15 cellular contexts compared by ENCODE assay signal in genomic region chr5:170388818-170389217, GRCh38. TPM values are rescaled to one million over a fixed set of nuclear protein-coding genes. Genes with fewer than 3 reads are reported as not detected.
DNase-seq lines count a peak whose midpoint lies in the region; ATAC-seq and TF ChIP-seq lines count a peak whose summit lies in the region.
"Had no signal": no experiment of that assay in that cellular context is flagged by ENCODE, and none has a peak within 500 bp of the region (broad histone marks: within the 10 kb centered on the region; RNA-seq: fewer than 3 reads in every experiment).

No MANE protein-coding gene starts in this region.

- peak overlapping the region in 10 of 59 donors; percentile 6 to 67 (median 40) for H3K27ac ChIP-seq in dorsolateral prefrontal cortex
- H3K27ac ChIP-seq in stomach, result peak overlapping the region; percentile 17 to 84 (median 79)
- no peak overlapping the region for H3K27ac ChIP-seq in PC-3 (ENCODE audit: low read length)

- H3K36me3 ChIP-seq in stomach (peaks cover 0 to 10% (median 0%) of the 10 kb centered on the region in 4 donors), PC-3 (ENCODE audit: low read depth, low read length) (no peaks in the 10 kb centered on the region)
- H3K36me3 ChIP-seq: BE2C had no signal

- no peaks in the 10 kb centered on the region for H3K9me2 ChIP-seq in PC-3 (replicated peaks; ENCODE audit: low read length)
- H3K9me2 ChIP-seq: SK-N-SH had no signal

- CTCF ChIA-PET in PC-3 (lab: Charles Lee), result no interaction called here

- WGBS in stomach, 5 donors, result 31 to 62% (median 54%) methylated on average over 5 to 7 of the region's 7 CpGs

- POLR2A ChIA-PET in PC-3 (lab: Charles Lee; ENCODE audit: unreplicated experiment), result no interaction called here

- peaks cover 0 to 4% (median 0%) of the 10 kb centered on the region in 45 donors for H3K27me3 ChIP-seq in dorsolateral prefrontal cortex
- H3K27me3 ChIP-seq in stomach, result peaks cover 0 to 4% (median 0%) of the 10 kb centered on the region in 3 donors
- H3K27me3 ChIP-seq in PC-3 (ENCODE audit: low read length), result peaks cover 52% of the 10 kb centered on the region

- no peak for ATAC-seq in HG02885 (IDR thresholded peaks at IDR 0.05; ENCODE audit: poor library complexity, unreplicated experiment)
- ATAC-seq in left colon, result no peak
- ATAC-seq in PC-3, result no peak

- H2AFZ ChIP-seq in PC-3 (ENCODE audit: low read length), result no peak overlapping the region

- DNase-seq in dorsolateral prefrontal cortex (no peak), medulla oblongata (ENCODE audit: extremely low spot score) (peak; percentile 21), stomach (no peak), NCI-H446 treated with DMSO at 0.1 percent for 48 hours (lab: John Stamatoyannopoulos, UW) (no peak), left colon (no peak), PC-3 (no peak)
- DNase-seq: BE2C; DMS79 treated with DMSO at 0.1 percent for 48 hours; naive B cell; NCI-H2107; NK-92 treated with Interleukin-12 subunit alpha and Interleukin-12 subunit beta, amount 100 ng/mL, for 24 hours; SK-N-SH; trophoblast cell had no signal

- H3K79me2 ChIP-seq in PC-3 (ENCODE audit: low read length), result no peaks in the 10 kb centered on the region

- TF ChIP-seq EP300 in stomach (IDR thresholded peaks at IDR 0.05), result no peak

- no peaks in the 10 kb centered on the region for H4K20me1 ChIP-seq in PC-3 (ENCODE audit: low read length)

- intact Hi-C loops in dorsolateral prefrontal cortex (cut with DNase I) (no loop called here), stomach (cut with DNase I; ENCODE audit: low total_unique reads) (no loop called here), left colon (cut with DNase I, micrococcal nuclease) (no loop called here), PC-3 (cut with micrococcal nuclease) (no loop called here)

- H3K9ac ChIP-seq in PC-3 (ENCODE audit: low read length), result no peak overlapping the region
- H3K9ac ChIP-seq: SK-N-SH had no signal

- TF ChIP-seq CTCF in dorsolateral prefrontal cortex (IDR thresholded peaks at IDR 0.05 in 54 of 56, conservative IDR thresholded peaks at IDR 0.05 in 2 of 56; ENCODE audit: low read depth in 1 of 56, partially characterized antibody in 56 of 56) (no peak), stomach (IDR thresholded peaks at IDR 0.05) (no peak), PC-3 (conservative IDR thresholded peaks at IDR 0.05; ENCODE audit: low read depth, low read length) (no peak)

- no peak overlapping the region for H3K4me2 ChIP-seq in PC-3 (ENCODE audit: low read length)
- H3K4me2 ChIP-seq: SK-N-SH had no signal

- peaks cover 0 to 33% (median 13%) of the 10 kb centered on the region in 4 donors for H3K4me1 ChIP-seq in stomach
- H3K4me1 ChIP-seq in PC-3 (ENCODE audit: insufficient read depth, low read length), result no peaks in the 10 kb centered on the region
- H3K4me1 ChIP-seq: BE2C had no signal

- no TSS peak for BruUV-seq in PC-3 (replicated peaks; lab: Mats Ljungman, UMichigan)

- no peaks in the 10 kb centered on the region for H3F3A ChIP-seq in PC-3 (ENCODE audit: low read length, unreplicated experiment)

- H3K4me3 ChIP-seq in GM08714 (ENCODE audit: low read length) (peak overlapping the region; percentile 40; the same call in 1 of the 2 replicates), dorsolateral prefrontal cortex (peak overlapping the region in 44 of 59 donors; percentile 2 to 50 (median 30)), stomach (peak overlapping the region; percentile 30 to 45 (median 40)), PC-3 (ENCODE audit: low read length) (no peak overlapping the region)

- no peak for TF ChIP-seq POLR2A in stomach (IDR thresholded peaks at IDR 0.05)

- H3K9me3 ChIP-seq in stomach, result no peaks in the 10 kb centered on the region
- H3K9me3 ChIP-seq in PC-3 (ENCODE audit: low read length), result no peaks in the 10 kb centered on the region
- H3K9me3 ChIP-seq: BE2C, SK-N-SH had no signal

RNA-seq across cellular contexts. Expression of gene KCNMB1, which starts 0.3 kb away (rescaled TPM):
- 1 to 10 TPM in 34 of 120 experiments, under 1 TPM in 85, not detected in 1; 0.13 to 5.6 (median 0.72) TPM for total RNA-seq in dorsolateral prefrontal cortex
- 10 to 100 TPM in 1 of 5 donors, 1 to 10 TPM in 3, under 1 TPM in 1; 0.29 to 14.7 (median 6.1) TPM for total RNA-seq in stomach
- 10 to 100 TPM in 1 of 3 donors, 1 to 10 TPM in 2; 1.7 to 19.8 (median 2.6) TPM for polyA plus RNA-seq in stomach
- total RNA-seq in left colon, result 1 to 10 TPM in 1 of 2 donors, under 1 TPM in 1; 0.55 to 6.9 TPM
- total RNA-seq in PC-3 (2014; rRNA removed), result not detected in 2 replicates
- polyA plus RNA-seq: SK-N-SH had no signal
